1 cellular context compared by ENCODE assay signal in the genomic region with DNA sequence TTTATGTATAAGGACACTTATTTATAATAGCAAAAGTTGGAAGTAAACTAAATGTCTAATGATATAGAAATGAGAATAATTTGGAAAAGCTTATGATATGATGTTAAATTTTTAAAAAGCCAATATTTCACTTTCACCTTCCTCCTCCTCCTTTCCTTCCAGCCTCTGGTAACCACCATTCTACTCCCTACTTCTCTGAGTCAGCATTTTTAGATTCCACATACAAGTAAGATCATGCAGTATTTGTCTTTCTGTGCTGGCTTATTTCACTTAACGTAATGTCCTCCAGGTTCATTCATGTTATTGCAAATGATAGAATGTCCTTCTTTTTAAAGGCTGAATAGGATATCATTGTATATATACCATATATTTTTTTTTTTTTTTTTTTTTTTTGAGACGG.
TF ChIP-seq lines count a peak whose summit lies in the region.

No MANE protein-coding gene starts in this region.

TF ChIP-seq in K562, 482 proteins besides CTCF, POLR2A, EP300 and RAD21 (continued from another document):
- TF ChIP-seq MAFK (IDR thresholded peaks at IDR 0.05; ENCODE audit: low read length), result peak; percentile 85
- TF ChIP-seq PHF8 (IDR thresholded peaks at IDR 0.05; ENCODE audit: borderline replicate concordance, low read length), result no peak
- TF ChIP-seq EGR1 (conservative IDR thresholded peaks at IDR 0.05), result no peak
- TF ChIP-seq TBP (optimal IDR thresholded peaks at IDR 0.05; ENCODE audit: low read depth, low read length), result no peak
- no peak for TF ChIP-seq BRF1 (IDR thresholded peaks at IDR 0.05; ENCODE audit: borderline replicate concordance, extremely low read depth, insufficient read length)
- no peak for TF ChIP-seq ZNF134 (CRISPR knock-in tag; conservative IDR thresholded peaks at IDR 0.05)
- TF ChIP-seq, protein P1, sequence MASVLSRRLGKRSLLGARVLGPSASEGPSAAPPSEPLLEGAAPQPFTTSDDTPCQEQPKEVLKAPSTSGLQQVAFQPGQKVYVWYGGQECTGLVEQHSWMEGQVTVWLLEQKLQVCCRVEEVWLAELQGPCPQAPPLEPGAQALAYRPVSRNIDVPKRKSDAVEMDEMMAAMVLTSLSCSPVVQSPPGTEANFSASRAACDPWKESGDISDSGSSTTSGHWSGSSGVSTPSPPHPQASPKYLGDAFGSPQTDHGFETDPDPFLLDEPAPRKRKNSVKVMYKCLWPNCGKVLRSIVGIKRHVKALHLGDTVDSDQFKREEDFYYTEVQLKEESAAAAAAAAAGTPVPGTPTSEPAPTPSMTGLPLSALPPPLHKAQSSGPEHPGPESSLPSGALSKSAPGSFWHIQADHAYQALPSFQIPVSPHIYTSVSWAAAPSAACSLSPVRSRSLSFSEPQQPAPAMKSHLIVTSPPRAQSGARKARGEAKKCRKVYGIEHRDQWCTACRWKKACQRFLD (CRISPR knock-in tag; IDR thresholded peaks at IDR 0.05), result no peak
- TF ChIP-seq ESRRA (IDR thresholded peaks at IDR 0.05; ENCODE audit: borderline replicate concordance, low read depth), result no peak
- TF ChIP-seq MAZ (CRISPR knock-in tag; conservative IDR thresholded peaks at IDR 0.05 in 1 of 2, IDR thresholded peaks at IDR 0.05 in 1 of 2), result no peak
